Comparison of ENCODE assay signal across 11 cellular contexts in the genomic region with DNA sequence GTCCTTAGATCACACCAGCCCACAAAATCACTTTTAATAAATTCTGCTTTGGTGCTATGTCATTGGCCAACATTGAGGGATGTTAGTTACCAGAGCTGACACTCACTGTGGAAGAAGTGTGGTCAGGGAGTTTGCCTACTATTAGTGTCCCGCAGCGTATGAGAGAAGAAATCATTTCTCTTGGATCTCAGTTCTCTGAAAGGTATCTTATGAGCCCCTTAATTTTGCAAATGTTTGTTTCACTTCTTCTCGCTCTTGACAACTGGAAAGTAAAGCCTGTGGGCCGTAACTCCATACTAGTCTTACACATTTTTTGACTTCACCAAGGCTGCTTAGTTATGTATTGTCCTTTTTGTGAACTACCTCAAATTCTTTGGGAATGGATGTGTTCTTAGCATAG.
"Had no signal": no experiment of that assay in that cellular context is flagged by ENCODE, and none has a peak within 500 bp of the region (broad histone marks: within the 10 kb centered on the region; RNA-seq: fewer than 3 reads in every experiment).

No MANE protein-coding gene starts in this region.

- DNase-seq: activated CD4-positive, alpha-beta T cell treated with anti-CD3 and anti-CD28 coated beads, Interleukin-2, amount 10 ng/mL, durations not matched to agents 24 days and 14 days; activated naive CD4-positive, alpha-beta T cell treated with anti-CD3 and anti-CD28 coated beads for 36 hours; foreskin melanocyte; islet precursor cell; left ventricle myocardium superior; stimulated activated CD4-positive, alpha-beta T cell treated with anti-CD3 and anti-CD28 coated beads, Interleukin-15, amount 100 ng/mL, for 24 hours; stimulated activated CD4-positive, alpha-beta T cell treated with anti-CD3 and anti-CD28 coated beads, Interleukin-4, amount 100 ng/mL, for 24 hours; stimulated activated naive CD8-positive, alpha-beta T cell treated with anti-CD3 and anti-CD28 coated beads, Interleukin-15, amount 100 ng/mL, for 72 hours; WERI-Rb-1 had no signal

- H3K9me3 Mint-ChIP-seq: activated CD4-positive, alpha-beta T cell treated with anti-CD3 and anti-CD28 coated beads, Interleukin-2, amount 10 ng/mL, durations not matched to agents 24 days and 14 days; activated naive CD4-positive, alpha-beta T cell treated with anti-CD3 and anti-CD28 coated beads for 36 hours; stimulated activated naive CD8-positive, alpha-beta T cell treated with anti-CD3 and anti-CD28 coated beads, Interleukin-15, amount 100 ng/mL, for 72 hours had no signal

- H3K27me3 Mint-ChIP-seq: activated CD4-positive, alpha-beta T cell treated with anti-CD3 and anti-CD28 coated beads, Interleukin-2, amount 10 ng/mL, durations not matched to agents 24 days and 14 days had no signal

- H3K27me3 ChIP-seq: cardiac muscle cell had no signal

- ATAC-seq: left ventricle myocardium superior; stimulated activated naive CD8-positive, alpha-beta T cell treated with anti-CD3 and anti-CD28 coated beads, Interleukin-15, amount 100 ng/mL, for 72 hours had no signal

- H3K27ac ChIP-seq: cardiac muscle cell, thoracic aorta, WERI-Rb-1 had no signal

- H3K9me3 ChIP-seq: thoracic aorta had no signal

- H3K27ac Mint-ChIP-seq: activated CD4-positive, alpha-beta T cell treated with anti-CD3 and anti-CD28 coated beads, Interleukin-2, amount 10 ng/mL, durations not matched to agents 24 days and 14 days; activated naive CD4-positive, alpha-beta T cell treated with anti-CD3 and anti-CD28 coated beads for 36 hours; stimulated activated naive CD8-positive, alpha-beta T cell treated with anti-CD3 and anti-CD28 coated beads, Interleukin-15, amount 100 ng/mL, for 72 hours had no signal

- H3K36me3 ChIP-seq: cardiac muscle cell, thoracic aorta, WERI-Rb-1 had no signal

- H3K4me3 Mint-ChIP-seq: activated CD4-positive, alpha-beta T cell treated with anti-CD3 and anti-CD28 coated beads, Interleukin-2, amount 10 ng/mL, durations not matched to agents 24 days and 14 days; activated naive CD4-positive, alpha-beta T cell treated with anti-CD3 and anti-CD28 coated beads for 36 hours; stimulated activated naive CD8-positive, alpha-beta T cell treated with anti-CD3 and anti-CD28 coated beads, Interleukin-15, amount 100 ng/mL, for 72 hours had no signal

- H3K4me3 ChIP-seq: cardiac muscle cell, thoracic aorta had no signal
